8 cellular contexts compared by ENCODE assay signal in genomic region chr20:45052698-45053440, GRCh38. TPM values are rescaled to one million over a fixed set of nuclear protein-coding genes. Genes with fewer than 3 reads are reported as not detected.
DNase-seq lines count a peak whose midpoint lies in the region; ATAC-seq and TF ChIP-seq lines count a peak whose summit lies in the region.

No MANE protein-coding gene starts in this region.

- no peak overlapping the region for H2AFZ ChIP-seq in ACC112 (ENCODE audit: low read length, unreplicated experiment)

- DNase-seq in NCI-H2029 (lab: John Stamatoyannopoulos, UW) (peak; percentile 35), dedifferentiated amniotic fluid mesenchymal stem cell (ENCODE audit: extremely low spot score) (peak; percentile 63), smooth muscle cell of the brain vasculature (ENCODE audit: low read depth, low spot score) (peak; percentile 2), CD14-positive monocyte (ENCODE audit: low spot score) (no peak), mesothelial cell of epicardium (ENCODE audit: low spot score in 2 of 2, unreplicated experiment in 2 of 2) (no peak), uterus (no peak)

- H3K4me3 Mint-ChIP-seq in CD14-positive monocyte (no peak overlapping the region), mesothelial cell of epicardium (no peak overlapping the region)

- H3K9me3 Mint-ChIP-seq in CD14-positive monocyte (no peaks in the 10 kb centered on the region), mesothelial cell of epicardium (no peaks in the 10 kb centered on the region)

- H3K4me1 Mint-ChIP-seq in CD14-positive monocyte: peaks cover 19% of the 10 kb centered on the region
- H3K4me1 Mint-ChIP-seq in mesothelial cell of epicardium: no peaks in the 10 kb centered on the region

- H3K4me1 ChIP-seq in ACC112 (ENCODE audit: control insufficient read depth, insufficient read depth, low read length, unreplicated experiment) (peaks cover 14% of the 10 kb centered on the region), uterus (peaks cover 0 to 3% of the 10 kb centered on the region in 2 donors)

- H3K27me3 ChIP-seq in ACC112 (ENCODE audit: insufficient read depth, low read length) (no peaks in the 10 kb centered on the region), uterus (no peaks in the 10 kb centered on the region)

- peaks cover 70 to 82% of the 10 kb centered on the region in 2 donors for H3K36me3 Mint-ChIP-seq in CD14-positive monocyte
- peaks cover 11% of the 10 kb centered on the region for H3K36me3 Mint-ChIP-seq in mesothelial cell of epicardium

- peak overlapping the region; percentile 15; the same call in 1 of the 2 replicates for H3K27ac ChIP-seq in ACC112 (ENCODE audit: low read depth, low read length)
- no peak overlapping the region for H3K27ac ChIP-seq in uterus

- no peak for TF ChIP-seq POLR2A in uterus (IDR thresholded peaks at IDR 0.05)

- ATAC-seq in GM18909 (IDR thresholded peaks at IDR 0.05; ENCODE audit: poor library complexity, unreplicated experiment): peak; percentile 54

- H3K27ac Mint-ChIP-seq in CD14-positive monocyte: peak overlapping the region in 1 of 7 donors; percentile 55
- no peak overlapping the region for H3K27ac Mint-ChIP-seq in mesothelial cell of epicardium

- TF ChIP-seq CTCF in CD14-positive monocyte (IDR thresholded peaks at IDR 0.05) (no peak), mesothelial cell of epicardium (IDR thresholded peaks at IDR 0.05; ENCODE audit: unreplicated experiment) (no peak), uterus (IDR thresholded peaks at IDR 0.05) (no peak)

- no peaks in the 10 kb centered on the region for H3K9me3 ChIP-seq in uterus

- intact Hi-C loops in CD14-positive monocyte (cut with micrococcal nuclease) (no loop called here), uterus (cut with DNase I; ENCODE audit: low total_unique reads) (no loop called here)

- H3K4me3 ChIP-seq in ACC112 (ENCODE audit: low read depth, low read length) (no peak overlapping the region), uterus (no peak overlapping the region)

- H3K79me2 ChIP-seq in ACC112 (ENCODE audit: control insufficient read depth, insufficient read depth, low read length, unreplicated experiment): no peaks in the 10 kb centered on the region

- H3K27me3 Mint-ChIP-seq in CD14-positive monocyte (ENCODE audit: low read depth in 3 of 3): no peaks in the 10 kb centered on the region
- H3K27me3 Mint-ChIP-seq in mesothelial cell of epicardium (ENCODE audit: low read depth): no peaks in the 10 kb centered on the region

- H3K36me3 ChIP-seq in ACC112 (ENCODE audit: insufficient read depth, low read length): 0 out of 2 replicates have a peak, but pooled peaks cover 3% of the 10 kb centered on the region
- no peaks in the 10 kb centered on the region for H3K36me3 ChIP-seq in uterus

RNA-seq across cellular contexts. Expression of gene KCNS1, which starts 48.1 kb away (rescaled TPM):
- under 1 TPM in 1 of 2 donors, not detected in 1; 0.23 TPM for polyA plus RNA-seq in CD14-positive monocyte
- total RNA-seq in mesothelial cell of epicardium (0.09 TPM in 1 of 3 replicates, not detected in the others), uterus (under 1 TPM in 1 of 4 donors, not detected in 3; 0.97 TPM)

Comparison
In these comparisons a context has a peak if more than half of its experiments do, and no peak if none do; other contexts are left out.
1. DNase-seq: peak in NCI-H2029 (single experiment), dedifferentiated amniotic fluid mesenchymal stem cell (single experiment) and smooth muscle cell of the brain vasculature (single experiment); none in CD14-positive monocyte (single experiment), mesothelial cell of epicardium (0 of 2) and uterus (0 of 2).